ENCODE assay signal across 10 cellular contexts in the genomic region with DNA sequence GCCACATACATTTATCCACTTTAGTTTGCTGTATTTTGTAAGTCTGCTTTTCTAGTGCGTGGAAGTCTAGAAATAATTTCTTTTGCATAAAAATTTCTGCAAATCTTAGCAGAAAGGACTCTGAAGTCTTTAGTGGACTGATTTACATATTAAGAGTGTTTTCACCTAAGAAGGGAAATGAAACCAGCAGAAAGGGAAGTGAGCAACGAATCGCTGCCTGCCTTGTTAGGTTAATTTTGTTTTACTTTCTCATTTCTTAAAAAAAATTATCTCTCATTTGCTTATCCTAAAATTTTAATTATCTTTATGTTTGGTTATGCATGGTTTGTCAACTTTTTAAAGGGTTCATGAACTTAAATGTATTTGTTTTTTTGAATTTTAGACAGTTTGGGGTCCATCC. TPM values are rescaled to one million over a fixed set of nuclear protein-coding genes. Genes with fewer than 3 reads are reported as not detected.
A peak's percentile ranks its signal among the peaks of the same experiment; 100 is the strongest.
DNase-seq lines count a peak whose midpoint lies in the region; ATAC-seq and TF ChIP-seq lines count a peak whose summit lies in the region.
"Had no signal": no experiment of that assay in that cellular context is flagged by ENCODE, and none has a peak within 500 bp of the region (broad histone marks: within the 10 kb centered on the region; RNA-seq: fewer than 3 reads in every experiment).

No MANE protein-coding gene starts in this region.

- H3K36me3 Mint-ChIP-seq in CD8-positive, alpha-beta T cell = peaks cover 60% of the 10 kb centered on the region
- H3K36me3 Mint-ChIP-seq in activated CD8-positive, alpha-beta T cell treated with anti-CD3 and anti-CD28 coated beads, Interleukin-2, amount 10 ng/mL, durations not matched to agents 7 days and 5 days (ENCODE audit: low read depth) = peaks cover 42% of the 10 kb centered on the region
- H3K36me3 Mint-ChIP-seq in glutamatergic neuron (ENCODE audit: unreplicated experiment) = peaks cover 5% of the 10 kb centered on the region

- peak; percentile 53 for ATAC-seq in CD8-positive, alpha-beta T cell
- ATAC-seq in GM19438 (IDR thresholded peaks at IDR 0.05; ENCODE audit: low read depth, unreplicated experiment) (peak; percentile 52), HG03196 (IDR thresholded peaks at IDR 0.05; ENCODE audit: unreplicated experiment) (peak; percentile 48)
- ATAC-seq in activated CD8-positive, alpha-beta T cell treated with anti-CD3 and anti-CD28 coated beads, Interleukin-2, amount 10 ng/mL, durations not matched to agents 7 days and 5 days = peak; percentile 41

- peak overlapping the region; percentile 63 for H3K4me3 ChIP-seq in CD8-positive, alpha-beta T cell (ENCODE audit: low read depth, low read length)

- peaks cover 14% of the 10 kb centered on the region for H3K36me3 ChIP-seq in CD8-positive, alpha-beta T cell (ENCODE audit: insufficient read depth, low read length)

- H3K27me3 Mint-ChIP-seq in CD8-positive, alpha-beta T cell (ENCODE audit: low read depth) = no peaks in the 10 kb centered on the region
- no peaks in the 10 kb centered on the region for H3K27me3 Mint-ChIP-seq in activated CD8-positive, alpha-beta T cell treated with anti-CD3 and anti-CD28 coated beads, Interleukin-2, amount 10 ng/mL, durations not matched to agents 7 days and 5 days (ENCODE audit: low read depth)
- H3K27me3 Mint-ChIP-seq in glutamatergic neuron (ENCODE audit: unreplicated experiment) = peaks cover 2% of the 10 kb centered on the region

- H3K4me1 ChIP-seq in CD8-positive, alpha-beta T cell (ENCODE audit: insufficient read depth, low read length) = peaks cover 63% of the 10 kb centered on the region

- peaks cover 75% of the 10 kb centered on the region for H3K4me1 Mint-ChIP-seq in CD8-positive, alpha-beta T cell (ENCODE audit: low read depth)
- H3K4me1 Mint-ChIP-seq in activated CD8-positive, alpha-beta T cell treated with anti-CD3 and anti-CD28 coated beads, Interleukin-2, amount 10 ng/mL, durations not matched to agents 7 days and 5 days (ENCODE audit: low read depth) = peaks cover 67% of the 10 kb centered on the region
- peaks cover 21% of the 10 kb centered on the region for H3K4me1 Mint-ChIP-seq in glutamatergic neuron (ENCODE audit: low read depth, unreplicated experiment)

- no peak for TF ChIP-seq CTCF in CD8-positive, alpha-beta T cell (IDR thresholded peaks at IDR 0.05)
- TF ChIP-seq CTCF in glutamatergic neuron (IDR thresholded peaks at IDR 0.05; ENCODE audit: partially characterized antibody, unreplicated experiment) = no peak

- peak overlapping the region; percentile 94 for H3K27ac Mint-ChIP-seq in CD8-positive, alpha-beta T cell
- peak overlapping the region; percentile 94 for H3K27ac Mint-ChIP-seq in activated CD8-positive, alpha-beta T cell treated with anti-CD3 and anti-CD28 coated beads, Interleukin-2, amount 10 ng/mL, durations not matched to agents 7 days and 5 days
- H3K27ac Mint-ChIP-seq in glutamatergic neuron (ENCODE audit: unreplicated experiment) = no peak overlapping the region

- intact Hi-C loops in CD8-positive, alpha-beta T cell (cut with DNase I, micrococcal nuclease) = loop anchor here (1.0 to 5.0 kb wide), 6 partner anchors 20 to 242 kb away; partner anchors contain the start of genes UBAC2 (in 2 of the 2) and TM9SF2 (in 1 of the 2)

- H3K27me3 ChIP-seq in CD8-positive, alpha-beta T cell (ENCODE audit: insufficient read depth, low read length) = no peaks in the 10 kb centered on the region

- peak overlapping the region; percentile 67 for H3K27ac ChIP-seq in CD8-positive, alpha-beta T cell (ENCODE audit: low read depth, low read length)

- no peaks in the 10 kb centered on the region for H3K9me3 ChIP-seq in CD8-positive, alpha-beta T cell (ENCODE audit: low read length)

- CTCF ChIA-PET in CD8-positive, alpha-beta T cell (lab: Charles Lee) = interaction anchor here (1.1 to 4.8 kb wide), 15 partner anchors 10 to 243 kb away, joined by 3 to 42 read pairs (median 6); no protein-coding TSS in a partner anchor
- CTCF ChIA-PET in activated CD8-positive, alpha-beta T cell treated with anti-CD3 and anti-CD28 coated beads, Interleukin-2, amount 10 ng/mL, durations not matched to agents 7 days and 5 days (lab: Charles Lee) = interaction anchor here (0.8 to 7.9 kb wide), 14 partner anchors 9 to 390 kb away, joined by 3 to 131 read pairs (median 4); partner anchors contain the start of gene UBAC2

- H3K9me3 Mint-ChIP-seq in CD8-positive, alpha-beta T cell = no peaks in the 10 kb centered on the region
- H3K9me3 Mint-ChIP-seq in activated CD8-positive, alpha-beta T cell treated with anti-CD3 and anti-CD28 coated beads, Interleukin-2, amount 10 ng/mL, durations not matched to agents 7 days and 5 days (ENCODE audit: insufficient read depth) = no peaks in the 10 kb centered on the region
- peaks cover 2% of the 10 kb centered on the region for H3K9me3 Mint-ChIP-seq in glutamatergic neuron (ENCODE audit: unreplicated experiment)

- POLR2A ChIA-PET in CD8-positive, alpha-beta T cell (lab: Charles Lee) = interaction anchor here (1.0 to 4.1 kb wide), 19 partner anchors 9 to 176 kb away, joined by 3 to 53 read pairs (median 4); partner anchors contain the start of gene UBAC2
- POLR2A ChIA-PET in activated CD8-positive, alpha-beta T cell treated with anti-CD3 and anti-CD28 coated beads, Interleukin-2, amount 10 ng/mL, durations not matched to agents 7 days and 5 days (lab: Charles Lee) = interaction anchor here (0.9 to 4.3 kb wide), 10 partner anchors 9 to 93 kb away, joined by 3 to 84 read pairs (median 6); partner anchors contain the start of gene UBAC2

- peak overlapping the region; percentile 91 for H3K4me3 Mint-ChIP-seq in CD8-positive, alpha-beta T cell
- H3K4me3 Mint-ChIP-seq in activated CD8-positive, alpha-beta T cell treated with anti-CD3 and anti-CD28 coated beads, Interleukin-2, amount 10 ng/mL, durations not matched to agents 7 days and 5 days = peak overlapping the region; percentile 83
- no peak overlapping the region for H3K4me3 Mint-ChIP-seq in glutamatergic neuron (ENCODE audit: unreplicated experiment)

- peak in 1 of 7 experiments; percentile 46 for DNase-seq in CD8-positive, alpha-beta T cell
- DNase-seq in activated CD8-positive, alpha-beta T cell treated with anti-CD3 and anti-CD28 coated beads, Interleukin-2, amount 10 ng/mL, durations not matched to agents 7 days and 5 days = peak; percentile 61
- DNase-seq in SK-N-DZ (ENCODE audit: low spot score) = no peak
- no peak for DNase-seq in glutamatergic neuron
- DNase-seq in dedifferentiated amniotic fluid mesenchymal stem cell (ENCODE audit: extremely low spot score) = no peak
- no peak for DNase-seq in COR-L47 (lab: John Stamatoyannopoulos, UW)
- DNase-seq: DND-41; effector CD4-positive, alpha-beta T cell had no signal

RNA-seq across cellular contexts. Expression of gene GPR18, which starts 0.8 kb away (rescaled TPM):
- 10 to 100 TPM; 31.9 to 36.2 TPM for total RNA-seq in CD8-positive, alpha-beta T cell
- 10 to 100 TPM; 16.2 to 16.6 TPM for total RNA-seq in activated CD8-positive, alpha-beta T cell treated with anti-CD3 and anti-CD28 coated beads, Interleukin-2, amount 10 ng/mL, durations not matched to agents 7 days and 5 days
- polyA plus RNA-seq in SK-N-DZ (2014; cell fraction: cytosol; rRNA removed) = not detected in 2 replicates
- not detected in 2 replicates for polyA plus RNA-seq in SK-N-DZ (2014; cell fraction: nucleus; rRNA removed)
- total RNA-seq in glutamatergic neuron (ENCODE audit: unreplicated experiment) = not detected

RNA-seq across cellular contexts. Expression of gene GPR183, which starts 48.3 kb away (rescaled TPM):
- total RNA-seq in CD8-positive, alpha-beta T cell = 10 to 100 TPM; 80.2 to 85.5 TPM
- total RNA-seq in activated CD8-positive, alpha-beta T cell treated with anti-CD3 and anti-CD28 coated beads, Interleukin-2, amount 10 ng/mL, durations not matched to agents 7 days and 5 days = 1 to 10 TPM; 5.0 to 5.2 TPM
- polyA plus RNA-seq in SK-N-DZ (2014; cell fraction: cytosol; rRNA removed) = not detected in 2 replicates
- not detected in 2 replicates for polyA plus RNA-seq in SK-N-DZ (2014; cell fraction: nucleus; rRNA removed)
- not detected for total RNA-seq in glutamatergic neuron (ENCODE audit: unreplicated experiment)

RNA-seq across cellular contexts. Expression of gene UBAC2, which starts 58.3 kb away (rescaled TPM):
- total RNA-seq in CD8-positive, alpha-beta T cell = 10 to 100 TPM; 62.0 to 63.0 TPM
- total RNA-seq in activated CD8-positive, alpha-beta T cell treated with anti-CD3 and anti-CD28 coated beads, Interleukin-2, amount 10 ng/mL, durations not matched to agents 7 days and 5 days = 10 to 100 TPM; 67.4 to 71.2 TPM
- polyA plus RNA-seq in SK-N-DZ (2014; cell fraction: cytosol; rRNA removed) = 74.0 and 78.5 TPM in 2 replicates
- 30.1 and 32.7 TPM in 2 replicates for polyA plus RNA-seq in SK-N-DZ (2014; cell fraction: nucleus; rRNA removed)
- total RNA-seq in glutamatergic neuron (ENCODE audit: unreplicated experiment) = 33.3 TPM

Comparison
In these comparisons a context has a peak if more than half of its experiments do, and no peak if none do; other contexts are left out.
1. RNA of gene GPR18, which starts 0.8 kb away (total RNA-seq): 31.9 to 36.2 TPM in CD8-positive, alpha-beta T cell and 16.2 to 16.6 TPM in activated CD8-positive, alpha-beta T cell treated with anti-CD3 and anti-CD28 coated beads, Interleukin-2, amount 10 ng/mL, durations not matched to agents 7 days and 5 days; not detected in glutamatergic neuron (single experiment); every median in the first group is over 10 times any median in the second.
2. RNA of gene GPR183, which starts 48.3 kb away (total RNA-seq): 80.2 to 85.5 TPM in CD8-positive, alpha-beta T cell; 5.0 to 5.2 TPM in activated CD8-positive, alpha-beta T cell treated with anti-CD3 and anti-CD28 coated beads, Interleukin-2, amount 10 ng/mL, durations not matched to agents 7 days and 5 days and not detected in glutamatergic neuron (single experiment); every median in the first group is over 10 times any median in the second.
3. Peak in every context shown above with its lines, with median percentiles within 50 percentile points of each other: ATAC-seq.